23 cellular contexts compared by ENCODE assay signal in genomic region chr2:137383391-137383790, GRCh38.
A peak's percentile ranks its signal among the peaks of the same experiment; 100 is the strongest.
DNase-seq lines count a peak whose midpoint lies in the region; ATAC-seq and TF ChIP-seq lines count a peak whose summit lies in the region.
"Had no signal": no experiment of that assay in that cellular context is flagged by ENCODE, and none has a peak within 500 bp of the region (broad histone marks: within the 10 kb centered on the region; RNA-seq: fewer than 3 reads in every experiment).

No MANE protein-coding gene starts in this region.

- POLR2A ChIA-PET in activated CD4-positive, alpha-beta memory T cell treated with anti-CD3 and anti-CD28 coated beads, Interleukin-2, amount 10 ng/mL, durations not matched to agents 7 days and 5 days (lab: Charles Lee), result no interaction called here

- H3K79me1 ChIP-seq in trophoblast cell (ENCODE audit: low read length), result no peaks in the 10 kb centered on the region

- no peaks in the 10 kb centered on the region for H3K79me2 ChIP-seq in trophoblast cell (ENCODE audit: control insufficient read depth, insufficient read depth, low read length, poor library complexity)

- DNase-seq in NCI-H82 (lab: John Stamatoyannopoulos, UW) (peak; percentile 31), NCI-H82 treated with DMSO at 0.1 percent for 48 hours (lab: John Stamatoyannopoulos, UW; ENCODE audit: unreplicated experiment) (no peak), NB4 (ENCODE audit: low read depth) (peak; percentile 46), erythroblast (lab: John Stamatoyannopoulos, UW) (peak; percentile 6 to 18), trophoblast cell (no peak), GM19238 (ENCODE audit: insufficient read length, low spot score) (no peak)
- no peak for DNase-seq in activated CD4-positive, alpha-beta memory T cell treated with anti-CD3 and anti-CD28 coated beads, Interleukin-2, amount 10 ng/mL, durations not matched to agents 7 days and 5 days
- DNase-seq: activated CD4-positive, alpha-beta T cell treated with anti-CD3 and anti-CD28 coated beads, Interleukin-2, amount 50 U/mL, for 1 hour; activated effector memory CD4-positive, alpha-beta T cell treated with Interleukin-2 at 50 U/mL for 16 hours; cerebellar nuclear complex; EL; HCEC 1CT; pancreas; right cardiac atrium; spleen; stimulated activated CD4-positive, alpha-beta T cell treated with anti-CD3 and anti-CD28 coated beads, Interleukin-2, amount 100 ng/mL, for 48 hours; T-helper 9 cell had no signal

- H2BK120ac ChIP-seq in trophoblast cell (ENCODE audit: insufficient read depth, low read length, poor library complexity), result no peak overlapping the region

- no peak overlapping the region for H2BK12ac ChIP-seq in trophoblast cell (ENCODE audit: low read length)

- H3K23ac ChIP-seq in trophoblast cell (ENCODE audit: low read length), result no peak overlapping the region

- H4K12ac ChIP-seq in trophoblast cell (ENCODE audit: low read depth, low read length), result no peak overlapping the region

- no peak for TF ChIP-seq CTCF in NB4 (IDR thresholded peaks at IDR 0.05; ENCODE audit: low read depth, low read length)

- H4K8ac ChIP-seq in trophoblast cell (ENCODE audit: low read depth, low read length), result no peak overlapping the region

- no peaks in the 10 kb centered on the region for H3K27me3 ChIP-seq in trophoblast cell (ENCODE audit: insufficient read depth, low read length)
- H3K27me3 ChIP-seq: pancreas, spleen had no signal

- no peaks in the 10 kb centered on the region for H3K27me3 Mint-ChIP-seq in activated CD4-positive, alpha-beta memory T cell treated with anti-CD3 and anti-CD28 coated beads, Interleukin-2, amount 10 ng/mL, durations not matched to agents 7 days and 5 days
- H3K27me3 Mint-ChIP-seq: B cell; natural killer cell treated with Interleukin-12 subunit alpha and Interleukin-12 subunit beta and Interleukin-15 and Interleukin-18, amount 100 ng/mL, for 72 hours; stimulated activated memory B cell treated with anti-CD40 and anti-IgM and Interleukin-4, amounts not matched to agents 10 μg/mL and 1 μg/mL and 100 μg/mL, for 72 hours had no signal

- CTCF ChIA-PET in activated CD4-positive, alpha-beta memory T cell treated with anti-CD3 and anti-CD28 coated beads, Interleukin-2, amount 10 ng/mL, durations not matched to agents 7 days and 5 days (lab: Charles Lee), result no interaction called here

- no peak overlapping the region for H3K4me3 ChIP-seq in NB4 (ENCODE audit: low read depth, low read length)
- peak overlapping the region; percentile 12 for H3K4me3 ChIP-seq in trophoblast cell (ENCODE audit: low read depth, low read length)
- H3K4me3 ChIP-seq: pancreas, spleen had no signal

- H3K4me3 Mint-ChIP-seq in activated CD4-positive, alpha-beta memory T cell treated with anti-CD3 and anti-CD28 coated beads, Interleukin-2, amount 10 ng/mL, durations not matched to agents 7 days and 5 days, result no peak overlapping the region
- H3K4me3 Mint-ChIP-seq: B cell; natural killer cell treated with Interleukin-12 subunit alpha and Interleukin-12 subunit beta and Interleukin-15 and Interleukin-18, amount 100 ng/mL, for 72 hours; stimulated activated memory B cell treated with anti-CD40 and anti-IgM and Interleukin-4, amounts not matched to agents 10 μg/mL and 1 μg/mL and 100 μg/mL, for 72 hours had no signal

- no peak overlapping the region for H3K27ac Mint-ChIP-seq in activated CD4-positive, alpha-beta memory T cell treated with anti-CD3 and anti-CD28 coated beads, Interleukin-2, amount 10 ng/mL, durations not matched to agents 7 days and 5 days
- H3K27ac Mint-ChIP-seq: B cell; natural killer cell treated with Interleukin-12 subunit alpha and Interleukin-12 subunit beta and Interleukin-15 and Interleukin-18, amount 100 ng/mL, for 72 hours; stimulated activated memory B cell treated with anti-CD40 and anti-IgM and Interleukin-4, amounts not matched to agents 10 μg/mL and 1 μg/mL and 100 μg/mL, for 72 hours had no signal

- no CpG with 5 or more reads among the region's 7 CpGs for WGBS in trophoblast cell (ENCODE audit: extremely low coverage, insufficient coverage, insufficient read length)

- H3K9me3 Mint-ChIP-seq in activated CD4-positive, alpha-beta memory T cell treated with anti-CD3 and anti-CD28 coated beads, Interleukin-2, amount 10 ng/mL, durations not matched to agents 7 days and 5 days, result peaks cover 4% of the 10 kb centered on the region

- H3K14ac ChIP-seq in trophoblast cell (ENCODE audit: low read length), result no peak overlapping the region

- TF ChIP-seq POLR2A in NB4 (IDR thresholded peaks at IDR 0.05; ENCODE audit: extremely low read depth, insufficient read length) (no peak), erythroblast (IDR thresholded peaks at IDR 0.05; ENCODE audit: low read length) (no peak)

- no peaks in the 10 kb centered on the region for H3K36me3 Mint-ChIP-seq in activated CD4-positive, alpha-beta memory T cell treated with anti-CD3 and anti-CD28 coated beads, Interleukin-2, amount 10 ng/mL, durations not matched to agents 7 days and 5 days (ENCODE audit: low read depth)
- H3K36me3 Mint-ChIP-seq: natural killer cell treated with Interleukin-12 subunit alpha and Interleukin-12 subunit beta and Interleukin-15 and Interleukin-18, amount 100 ng/mL, for 72 hours; stimulated activated memory B cell treated with anti-CD40 and anti-IgM and Interleukin-4, amounts not matched to agents 10 μg/mL and 1 μg/mL and 100 μg/mL, for 72 hours had no signal

- H3K27ac ChIP-seq in trophoblast cell (ENCODE audit: low read depth, low read length), result no peak overlapping the region
- H3K27ac ChIP-seq: pancreas, spleen had no signal

- H3K4me1 Mint-ChIP-seq in activated CD4-positive, alpha-beta memory T cell treated with anti-CD3 and anti-CD28 coated beads, Interleukin-2, amount 10 ng/mL, durations not matched to agents 7 days and 5 days, result no peaks in the 10 kb centered on the region
- H3K4me1 Mint-ChIP-seq: B cell; stimulated activated memory B cell treated with anti-CD40 and anti-IgM and Interleukin-4, amounts not matched to agents 10 μg/mL and 1 μg/mL and 100 μg/mL, for 72 hours had no signal

- H4K91ac ChIP-seq in trophoblast cell (ENCODE audit: low read depth, low read length), result no peak overlapping the region

- no peak for ATAC-seq in HG03095 (IDR thresholded peaks at IDR 0.05; ENCODE audit: unreplicated experiment)
- ATAC-seq: HepG2; natural killer cell treated with Interleukin-12 subunit alpha and Interleukin-12 subunit beta and Interleukin-15 and Interleukin-18, amount 100 ng/mL, for 72 hours; pancreas; right cardiac atrium; Right ventricle myocardium inferior; stimulated activated memory B cell treated with anti-CD40 and anti-IgM and Interleukin-4, amounts not matched to agents 10 μg/mL and 1 μg/mL and 100 μg/mL, for 72 hours had no signal

- H3K4me1 ChIP-seq in trophoblast cell (ENCODE audit: control insufficient read depth in 1 of 2, insufficient read depth in 2 of 2, low read length in 2 of 2), result no peaks in the 10 kb centered on the region
- H3K4me1 ChIP-seq: pancreas, spleen had no signal

- H3K4me2 ChIP-seq in trophoblast cell (ENCODE audit: low read length), result no peak overlapping the region

- H3K9me3 ChIP-seq in trophoblast cell (ENCODE audit: insufficient read depth, low read depth, low read length), result peaks cover 12% of the 10 kb centered on the region
- H3K9me3 ChIP-seq: pancreas had no signal

- H3K36me3 ChIP-seq in trophoblast cell (ENCODE audit: control insufficient read depth in 1 of 2, insufficient read depth in 2 of 2, low read length in 2 of 2), result no peaks in the 10 kb centered on the region
- H3K36me3 ChIP-seq: pancreas, spleen had no signal

- H3K4ac ChIP-seq in trophoblast cell (ENCODE audit: low read depth, low read length), result no peak overlapping the region

- H3K9ac ChIP-seq in trophoblast cell (ENCODE audit: low read length), result no peak overlapping the region

- no peak overlapping the region for H2AK5ac ChIP-seq in trophoblast cell (ENCODE audit: low read length)

- H3K18ac ChIP-seq in trophoblast cell (ENCODE audit: low read length), result no peak overlapping the region

- H2BK5ac ChIP-seq in trophoblast cell (ENCODE audit: low read depth, low read length, poor library complexity), result no peak overlapping the region

- no peak overlapping the region for H2AFZ ChIP-seq in trophoblast cell (ENCODE audit: insufficient read depth, low read length, poor library complexity)

Comparison
In these comparisons a context has a peak if more than half of its experiments do, and no peak if none do; other contexts are left out.
1. DNase-seq: peak in NCI-H82 (single experiment), NB4 (single experiment) and erythroblast (2 of 2); none in NCI-H82 treated with DMSO at 0.1 percent for 48 hours (single experiment), trophoblast cell (0 of 2), activated CD4-positive, alpha-beta memory T cell treated with anti-CD3 and anti-CD28 coated beads, Interleukin-2, amount 10 ng/mL, durations not matched to agents 7 days and 5 days (single experiment) and GM19238 (single experiment).